21 cellular contexts compared by ENCODE assay signal in the genomic region with DNA sequence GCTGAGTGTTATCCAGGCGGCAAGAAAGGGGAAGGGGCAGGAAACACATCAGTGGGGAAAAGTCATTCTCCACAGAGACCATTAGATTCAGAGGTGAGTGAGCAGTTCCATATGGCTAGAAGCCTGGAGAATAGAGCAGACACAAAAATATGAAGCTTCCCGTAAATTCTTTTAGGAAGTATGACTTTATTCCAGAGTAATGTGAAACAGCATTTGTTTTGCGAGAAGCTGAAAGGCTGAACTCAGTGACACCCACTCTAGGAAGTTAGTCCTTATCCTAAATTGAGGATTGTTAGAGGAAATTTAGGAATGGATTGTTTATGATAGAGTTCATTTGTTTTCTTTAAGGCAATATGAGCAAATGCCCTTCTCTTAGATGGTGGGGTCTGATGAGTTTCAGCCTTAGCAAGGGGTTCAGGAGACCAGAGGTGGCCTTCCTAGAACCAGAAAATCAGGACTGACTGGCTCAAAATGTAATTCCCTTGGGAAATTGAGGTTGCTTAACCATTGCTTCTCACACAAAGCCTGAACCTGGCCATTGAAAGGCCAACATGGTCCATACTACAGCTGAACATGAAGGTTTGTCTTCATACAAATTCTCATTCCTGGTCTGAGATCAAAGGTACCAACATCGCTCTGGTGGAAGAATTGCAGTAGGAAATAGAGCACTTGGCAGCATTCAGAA.
DNase-seq lines count a peak whose midpoint lies in the region; ATAC-seq and TF ChIP-seq lines count a peak whose summit lies in the region.
"Had no signal": no experiment of that assay in that cellular context is flagged by ENCODE, and none has a peak within 500 bp of the region (broad histone marks: within the 10 kb centered on the region; RNA-seq: fewer than 3 reads in every experiment).

No MANE protein-coding gene starts in this region.

- no peak for ATAC-seq in activated naive CD4-positive, alpha-beta T cell treated with anti-CD3 and anti-CD28 coated beads, Interleukin-2, amount 50 U/mL, for 72 hours
- no peak for ATAC-seq in activated T-helper 17 cell treated with anti-CD3 and anti-CD28 coated beads, Interleukin-2, amount 50 U/mL, for 72 hours (replicated peaks)
- no peak for ATAC-seq in HG03378 (IDR thresholded peaks at IDR 0.05; ENCODE audit: unreplicated experiment)
- ATAC-seq: GM12878, HCT116, K562, PC-3 had no signal

- H3K4me1 Mint-ChIP-seq in activated naive CD4-positive, alpha-beta T cell treated with anti-CD3 and anti-CD28 coated beads, Interleukin-2, amount 50 U/mL, for 24 hours, result peaks cover 19% of the 10 kb centered on the region
- H3K4me1 Mint-ChIP-seq in activated T-helper 17 cell treated with anti-CD3 and anti-CD28 coated beads, Interleukin-2, amount 50 U/mL, for 72 hours, result no peaks in the 10 kb centered on the region

- H3K4me3 ChIP-seq in SK-N-MC (no peak overlapping the region), fibroblast of the aortic adventitia (ENCODE audit: low read depth, low read length) (no peak overlapping the region), skeletal muscle tissue (ENCODE audit: low read length in 3 of 3) (no peak overlapping the region)
- H3K4me3 ChIP-seq: BLaER1, GM12878, K562, SJSA1 had no signal

- peaks cover 53% of the 10 kb centered on the region for H3K27me3 Mint-ChIP-seq in activated naive CD4-positive, alpha-beta T cell treated with anti-CD3 and anti-CD28 coated beads, Interleukin-2, amount 50 U/mL, for 24 hours
- H3K27me3 Mint-ChIP-seq in activated T-helper 17 cell treated with anti-CD3 and anti-CD28 coated beads, Interleukin-2, amount 50 U/mL, for 72 hours, result peaks cover 33% of the 10 kb centered on the region

- H3K27ac ChIP-seq in SK-N-MC (peak overlapping the region; percentile 55; the same call in 1 of the 2 replicates), skeletal muscle tissue (ENCODE audit: low read depth, low read length) (peak overlapping the region; percentile 16)
- H3K27ac ChIP-seq: BLaER1, RWPE1, SJSA1 had no signal

- no peaks in the 10 kb centered on the region for H3K36me3 ChIP-seq in SK-N-MC (ENCODE audit: insufficient read depth, low read length)
- H3K36me3 ChIP-seq in skeletal muscle tissue (ENCODE audit: control insufficient read depth in 3 of 3, insufficient read depth in 3 of 3, low read length in 3 of 3), result no peaks in the 10 kb centered on the region
- H3K36me3 ChIP-seq: BLaER1, SJSA1 had no signal

- no peaks in the 10 kb centered on the region for H3K27me3 ChIP-seq in skeletal muscle tissue (ENCODE audit: control insufficient read depth in 3 of 3, insufficient read depth in 3 of 3, low read length in 3 of 3)
- H3K27me3 ChIP-seq: BLaER1, SJSA1 had no signal

- peak overlapping the region; percentile 66 for H3K27ac Mint-ChIP-seq in activated naive CD4-positive, alpha-beta T cell treated with anti-CD3 and anti-CD28 coated beads, Interleukin-2, amount 50 U/mL, for 24 hours
- H3K27ac Mint-ChIP-seq in activated naive CD4-positive, alpha-beta T cell treated with anti-CD3 and anti-CD28 coated beads, Interleukin-2, amount 50 U/mL, for 72 hours, result no peak overlapping the region
- H3K27ac Mint-ChIP-seq in activated T-helper 17 cell treated with anti-CD3 and anti-CD28 coated beads, Interleukin-2, amount 50 U/mL, for 72 hours, result no peak overlapping the region
- H3K27ac Mint-ChIP-seq: CD8-positive, alpha-beta memory T cell had no signal

- no peak overlapping the region for H3K4me3 Mint-ChIP-seq in activated naive CD4-positive, alpha-beta T cell treated with anti-CD3 and anti-CD28 coated beads, Interleukin-2, amount 50 U/mL, for 24 hours
- H3K4me3 Mint-ChIP-seq in activated T-helper 17 cell treated with anti-CD3 and anti-CD28 coated beads, Interleukin-2, amount 50 U/mL, for 72 hours, result no peak overlapping the region
- H3K4me3 Mint-ChIP-seq: CD8-positive, alpha-beta memory T cell had no signal

- H3K36me3 Mint-ChIP-seq in activated naive CD4-positive, alpha-beta T cell treated with anti-CD3 and anti-CD28 coated beads, Interleukin-2, amount 50 U/mL, for 24 hours, result peaks cover 3% of the 10 kb centered on the region
- peaks cover 0 to 16% of the 10 kb centered on the region in 2 donors for H3K36me3 Mint-ChIP-seq in activated naive CD4-positive, alpha-beta T cell treated with anti-CD3 and anti-CD28 coated beads, Interleukin-2, amount 50 U/mL, for 72 hours
- H3K36me3 Mint-ChIP-seq in activated T-helper 17 cell treated with anti-CD3 and anti-CD28 coated beads, Interleukin-2, amount 50 U/mL, for 72 hours (ENCODE audit: low read depth), result no peaks in the 10 kb centered on the region
- H3K36me3 Mint-ChIP-seq: CD8-positive, alpha-beta memory T cell had no signal

- H3K9ac ChIP-seq in SK-N-MC (ENCODE audit: insufficient read length) (no peak overlapping the region), skeletal muscle tissue (ENCODE audit: low read depth in 1 of 3, low read length in 3 of 3) (no peak overlapping the region)
- H3K9ac ChIP-seq: BLaER1 had no signal

- peaks cover 0 to 4% (median 0%) of the 10 kb centered on the region in 3 donors for H3K4me1 ChIP-seq in skeletal muscle tissue (ENCODE audit: control insufficient read depth in 3 of 3, insufficient read depth in 3 of 3, low read length in 3 of 3)
- H3K4me1 ChIP-seq: BLaER1 had no signal

- no peak for TF ChIP-seq CTCF in fibroblast of the aortic adventitia (IDR thresholded peaks at IDR 0.05; ENCODE audit: insufficient read depth, low read length)

- H3K9me3 Mint-ChIP-seq in activated naive CD4-positive, alpha-beta T cell treated with anti-CD3 and anti-CD28 coated beads, Interleukin-2, amount 50 U/mL, for 24 hours, result no peaks in the 10 kb centered on the region
- H3K9me3 Mint-ChIP-seq in activated naive CD4-positive, alpha-beta T cell treated with anti-CD3 and anti-CD28 coated beads, Interleukin-2, amount 50 U/mL, for 72 hours, result peaks cover 6 to 8% of the 10 kb centered on the region in 2 donors
- no peaks in the 10 kb centered on the region for H3K9me3 Mint-ChIP-seq in activated T-helper 17 cell treated with anti-CD3 and anti-CD28 coated beads, Interleukin-2, amount 50 U/mL, for 72 hours

- no peak for DNase-seq in activated naive CD4-positive, alpha-beta T cell treated with anti-CD3 and anti-CD28 coated beads, Interleukin-2, amount 50 U/mL, for 72 hours (ENCODE audit: low spot score in 2 of 2)
- DNase-seq in SK-N-MC (ENCODE audit: low read depth, low spot score), result no peak
- peak; percentile 78 for DNase-seq in fibroblast of the aortic adventitia (ENCODE audit: low read depth)
- DNase-seq in activated CD4-positive, alpha-beta T cell treated with anti-CD3 and anti-CD28 coated beads, Interleukin-2, amount 50 U/mL, for 4 hours, result no peak
- DNase-seq: 8988T; CD8-positive, alpha-beta memory T cell; DMS79 treated with DMSO at 0.1 percent for 48 hours; MV-4-11; NCI-H1417; NCI-H2029; PC-3 had no signal

- H3K9me3 ChIP-seq in SK-N-MC (ENCODE audit: low read depth, low read length) (no peaks in the 10 kb centered on the region), skeletal muscle tissue (ENCODE audit: control insufficient read depth in 3 of 3, low read length in 3 of 3) (no peaks in the 10 kb centered on the region)
- H3K9me3 ChIP-seq: BLaER1, SJSA1 had no signal
